28 cellular contexts compared by ENCODE assay signal in the genomic region with DNA sequence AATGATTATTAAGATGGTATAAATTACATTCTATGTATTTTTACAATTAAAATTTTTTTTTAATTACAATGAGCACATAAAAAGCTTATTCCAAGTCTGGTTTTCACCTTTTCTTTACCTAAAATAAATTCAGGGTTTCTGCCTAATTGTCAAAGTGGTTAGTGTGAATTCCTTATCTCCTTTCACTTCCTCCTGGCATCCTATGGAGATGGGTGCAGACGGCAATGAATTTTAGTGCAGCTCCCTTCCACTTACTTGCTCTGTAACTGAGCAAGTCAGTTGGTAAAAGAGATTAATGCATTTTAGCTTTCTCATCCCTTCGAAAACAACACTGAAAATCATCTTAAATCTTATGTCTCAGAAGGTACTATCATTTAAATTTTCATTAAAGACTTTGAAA.
"Had no signal": no experiment of that assay in that cellular context is flagged by ENCODE, and none has a peak within 500 bp of the region (broad histone marks: within the 10 kb centered on the region; RNA-seq: fewer than 3 reads in every experiment).

No MANE protein-coding gene starts in this region.

- H3K27ac Mint-ChIP-seq: activated CD8-positive, alpha-beta T cell treated with anti-CD3 and anti-CD28 coated beads, Interleukin-2, amount 10 ng/mL, durations not matched to agents 7 days and 5 days; activated naive CD8-positive, alpha-beta T cell; dendritic cell treated with granulocyte-macrophage colony-stimulating factor and Interleukin-4, amounts not matched to agents 40 ng/mL and 50 ng/mL, for 4 days; memory B cell; nephron progenitor cell had no signal

- H3K4me1 Mint-ChIP-seq: memory B cell, nephron progenitor cell had no signal

- H3K27me3 ChIP-seq: adrenal gland, ascending aorta, brain microvascular endothelial cell, foreskin keratinocyte, pancreas, right atrium auricular region, spleen, upper lobe of left lung had no signal

- H3K4me3 Mint-ChIP-seq: activated CD8-positive, alpha-beta T cell treated with anti-CD3 and anti-CD28 coated beads, Interleukin-2, amount 10 ng/mL, durations not matched to agents 7 days and 5 days; activated naive CD8-positive, alpha-beta T cell; dendritic cell treated with granulocyte-macrophage colony-stimulating factor and Interleukin-4, amounts not matched to agents 40 ng/mL and 50 ng/mL, for 4 days; memory B cell; nephron progenitor cell had no signal

- H3K4me1 ChIP-seq: ascending aorta, right atrium auricular region had no signal

- H3K9me3 ChIP-seq: ascending aorta, mucosa of descending colon, psoas muscle, right atrium auricular region, spleen, upper lobe of left lung had no signal

- H3K27me3 Mint-ChIP-seq: dendritic cell treated with granulocyte-macrophage colony-stimulating factor and Interleukin-4, amounts not matched to agents 40 ng/mL and 50 ng/mL, for 4 days had no signal

- H3K36me3 Mint-ChIP-seq: activated naive CD8-positive, alpha-beta T cell; memory B cell had no signal

- H3K9me3 Mint-ChIP-seq: dendritic cell treated with granulocyte-macrophage colony-stimulating factor and Interleukin-4, amounts not matched to agents 40 ng/mL and 50 ng/mL, for 4 days; memory B cell had no signal

- FAIRE-seq: endometrium, pancreas had no signal

- H3K36me3 ChIP-seq: adrenal gland, ascending aorta, brain microvascular endothelial cell, pancreas, right atrium auricular region, spleen, upper lobe of left lung had no signal

- H3K27ac ChIP-seq: adrenal gland, ascending aorta, brain microvascular endothelial cell, foreskin keratinocyte, pancreas, psoas muscle, right atrium auricular region, spleen, upper lobe of left lung, VCaP had no signal

- H3K4me3 ChIP-seq: adrenal gland, ascending aorta, mucosa of descending colon, pancreas, psoas muscle, right atrium auricular region, spleen, upper lobe of left lung had no signal

- DNase-seq: activated CD4-positive, alpha-beta T cell treated with anti-CD3 and anti-CD28 coated beads, Interleukin-2, amount 50 U/mL, for 1 hour; activated CD4-positive, CD25-positive, alpha-beta regulatory T cell treated with anti-CD3 and anti-CD28 coated beads, Interleukin-2, amount 50 U/mL, for 72 hours; activated CD8-positive, alpha-beta T cell treated with anti-CD3 and anti-CD28 coated beads, Interleukin-2, amount 10 ng/mL, durations not matched to agents 7 days and 5 days; activated gamma-delta T cell treated with Interleukin-2 at 50 U/mL for 16 hours; adrenal gland; brain microvascular endothelial cell; caudate nucleus; effector CD4-positive, alpha-beta T cell; foreskin keratinocyte; hippocampal formation; islet precursor cell; left colon; mucosa of descending colon; nephron progenitor cell; pancreas; psoas muscle; spleen; stimulated activated CD4-positive, alpha-beta T cell treated with anti-CD3 and anti-CD28 coated beads, Interleukin-4, amount 100 ng/mL, for 4 hours; stimulated activated naive CD8-positive, alpha-beta T cell treated with anti-CD3 and anti-CD28 coated beads, Interleukin-15, Interleukin-2, amounts not matched to agents 100 U/mL and 50 U/mL, for 24 hours; T-helper 9 cell; upper lobe of left lung had no signal
